In genomic region chr6:113842165-113842564, GRCh38 we compare ENCODE assay signal across 20 cellular contexts. TPM values are rescaled to one million over a fixed set of nuclear protein-coding genes. Genes with fewer than 3 reads are reported as not detected.
DNase-seq lines count a peak whose midpoint lies in the region; ATAC-seq, FAIRE-seq and TF ChIP-seq lines count a peak whose summit lies in the region.
"Had no signal": no experiment of that assay in that cellular context is flagged by ENCODE, and none has a peak within 500 bp of the region (broad histone marks: within the 10 kb centered on the region; RNA-seq: fewer than 3 reads in every experiment).

No MANE protein-coding gene starts in this region.

- no peak overlapping the region for H3K9ac ChIP-seq in GM12878 (ENCODE audit: control insufficient read depth, insufficient read depth, low read length)

- WGBS in GM12878 (ENCODE audit: insufficient coverage, insufficient replicate concordance, low lambda C conversion rate, missing lambda C conversion rate) = 13% methylated on average over 1 of the region's 1 CpG

- no peaks in the 10 kb centered on the region for H3K79me2 ChIP-seq in GM12878 (ENCODE audit: control insufficient read depth, insufficient read depth, low read length)

- no peak overlapping the region for H3K27ac Mint-ChIP-seq in natural killer cell
- H3K27ac Mint-ChIP-seq: activated CD4-positive, alpha-beta T cell treated with anti-CD3 and anti-CD28 coated beads, Interleukin-2, amount 10 ng/mL, durations not matched to agents 24 days and 14 days had no signal

- TF ChIP-seq RAD21 in GM12878 (IDR thresholded peaks at IDR 0.05; ENCODE audit: insufficient read depth, low read depth, low read length) = no peak

- no peak overlapping the region for H2AFZ ChIP-seq in GM12878 (ENCODE audit: control insufficient read depth, low read depth, low read length)

- H3K27me3 ChIP-seq in GM12878 (replicated peaks in 1 of 2; ENCODE audit: control insufficient read depth in 2 of 2, insufficient read depth in 2 of 2, low read length in 1 of 2) = no peaks in the 10 kb centered on the region
- H3K27me3 ChIP-seq: MG63, vagina had no signal

- H3K4me3 Mint-ChIP-seq in natural killer cell = no peak overlapping the region
- H3K4me3 Mint-ChIP-seq: activated CD4-positive, alpha-beta T cell treated with anti-CD3 and anti-CD28 coated beads, Interleukin-2, amount 10 ng/mL, durations not matched to agents 24 days and 14 days; activated T-cell treated with anti-CD3 and anti-CD28 coated beads, Interleukin-2, amount 50 U/mL, for 4 hours had no signal

- CTCF ChIA-PET in GM12878 (lab: Yijun Ruan, JAX) = no interaction called here

- in situ Hi-C loops in GM12878 (cut with MboI) = no loop called here

- no peaks in the 10 kb centered on the region for H3K4me1 Mint-ChIP-seq in natural killer cell
- H3K4me1 Mint-ChIP-seq: activated CD4-positive, alpha-beta T cell treated with anti-CD3 and anti-CD28 coated beads, Interleukin-2, amount 10 ng/mL, durations not matched to agents 24 days and 14 days had no signal

- H3K36me3 ChIP-seq in GM12878 (ENCODE audit: control insufficient read depth in 2 of 2, insufficient read depth in 2 of 2, low read length in 1 of 2) = no peaks in the 10 kb centered on the region
- H3K36me3 ChIP-seq: MG63, vagina had no signal

- DNase-seq in AG20443 (ENCODE audit: low spot score) = peak; percentile 48
- no peak for DNase-seq in GM12878 (ENCODE audit: low read depth, low spot score)
- no peak for DNase-seq in natural killer cell
- DNase-seq in NCI-H2029 treated with DMSO at 0.1 percent for 48 hours (lab: John Stamatoyannopoulos, UW) = no peak
- no peak for DNase-seq in iPS-NIHi11 (ENCODE audit: low spot score)
- DNase-seq: activated CD4-positive, alpha-beta T cell treated with anti-CD3 and anti-CD28 coated beads, Interleukin-2, amount 10 ng/mL, durations not matched to agents 24 days and 14 days; activated T-cell treated with anti-CD3 and anti-CD28 coated beads, Interleukin-2, amount 50 U/mL, for 4 hours; kidney; MG63; NCI-H2081 treated with DMSO at 0.1 percent for 48 hours; NCI-H774; occipital lobe; Right ventricle myocardium superior; stimulated activated naive CD8-positive, alpha-beta T cell treated with anti-CD3 and anti-CD28 coated beads, Interleukin-15, Interleukin-2, amounts not matched to agents 100 U/mL and 50 U/mL, for 24 hours; T1000 had no signal

- TF ChIP-seq EP300 in GM12878 (IDR thresholded peaks at IDR 0.05; ENCODE audit: borderline replicate concordance in 1 of 2, control insufficient read depth in 1 of 2, low read depth in 2 of 2, low read length in 2 of 2) = no peak

- ATAC-seq in GM21360 (IDR thresholded peaks at IDR 0.05; ENCODE audit: unreplicated experiment) = peak; percentile 66
- ATAC-seq in HG03442 (IDR thresholded peaks at IDR 0.05; ENCODE audit: unreplicated experiment) = peak; percentile 94
- ATAC-seq in GM12878 = peak; percentile 80
- no peak for ATAC-seq in HG03571 (IDR thresholded peaks at IDR 0.05; ENCODE audit: unreplicated experiment)
- no peak for ATAC-seq in natural killer cell
- ATAC-seq: activated T-cell treated with anti-CD3 and anti-CD28 coated beads, Interleukin-2, amount 50 U/mL, for 4 hours; stimulated activated naive CD8-positive, alpha-beta T cell treated with anti-CD3 and anti-CD28 coated beads, Interleukin-15, Interleukin-2, amounts not matched to agents 100 U/mL and 50 U/mL, for 24 hours had no signal

- no peak for FAIRE-seq in GM12878 (lab: Jason Lieb, UNC)
- FAIRE-seq: kidney had no signal

- POLR2A ChIA-PET in GM12878 (lab: Charles Lee) = no interaction called here

- no TSS peak for BruUV-seq in GM12878 (replicated peaks; lab: Mats Ljungman, UMichigan)

- no peak for TF ChIP-seq POLR2A in GM12878 (IDR thresholded peaks at IDR 0.05; ENCODE audit: low read depth, low read length)

- H3K4me1 ChIP-seq in GM12878 (ENCODE audit: control insufficient read depth, insufficient read depth, low read length) = no peaks in the 10 kb centered on the region
- H3K4me1 ChIP-seq: vagina had no signal

- H3K36me3 Mint-ChIP-seq in natural killer cell = no peaks in the 10 kb centered on the region

- H4K20me1 ChIP-seq in GM12878 (ENCODE audit: control insufficient read depth, insufficient read depth) = no peaks in the 10 kb centered on the region

- RAD21 ChIA-PET in GM12878 (lab: Charles Lee; ENCODE audit: unreplicated experiment) = no interaction called here

- no peak overlapping the region for H3K4me3 ChIP-seq in GM12878
- H3K4me3 ChIP-seq: MG63, smooth muscle cell, vagina had no signal

- no peaks in the 10 kb centered on the region for H3K9me3 Mint-ChIP-seq in natural killer cell
- H3K9me3 Mint-ChIP-seq: activated CD4-positive, alpha-beta T cell treated with anti-CD3 and anti-CD28 coated beads, Interleukin-2, amount 10 ng/mL, durations not matched to agents 24 days and 14 days; activated T-cell treated with anti-CD3 and anti-CD28 coated beads, Interleukin-2, amount 50 U/mL, for 4 hours had no signal

- TF ChIP-seq CTCF in GM12878 (IDR thresholded peaks at IDR 0.05 in 2 of 3, conservative IDR thresholded peaks at IDR 0.05 in 1 of 3; ENCODE audit: control insufficient read depth in 2 of 3, extremely low read depth in 1 of 3, insufficient read depth in 1 of 3, low read depth in 3 of 3, low read length in 3 of 3) (no peak), natural killer cell (IDR thresholded peaks at IDR 0.05) (no peak)

- H3K9me3 ChIP-seq in GM12878 (replicated peaks; ENCODE audit: control insufficient read depth, insufficient read depth, low read length) = no peaks in the 10 kb centered on the region
- H3K9me3 ChIP-seq: MG63, vagina had no signal

- intact Hi-C loops in GM12878 (cut with micrococcal nuclease; ENCODE audit: unreplicated experiment) = no loop called here
- intact Hi-C loops in natural killer cell (cut with micrococcal nuclease) = no loop called here

- H3K27me3 Mint-ChIP-seq in natural killer cell (ENCODE audit: low read depth in 2 of 2) = peaks cover 8 to 18% of the 10 kb centered on the region in 2 donors

- no peak overlapping the region for H3K4me2 ChIP-seq in GM12878 (ENCODE audit: control insufficient read depth, insufficient read depth)
- H3K4me2 ChIP-seq: smooth muscle cell had no signal

- SMC1A ChIA-PET in GM12878 (lab: Charles Lee; ENCODE audit: uncharacterized antibody, unreplicated experiment) = interaction anchor here (0.7 to 0.9 kb wide), 2 partner anchors 11 to 24 kb away, joined by 3 read pairs; no protein-coding TSS in a partner anchor

- no peak overlapping the region for H3K27ac ChIP-seq in GM12878 (ENCODE audit: control insufficient read depth, insufficient read depth)
- H3K27ac ChIP-seq: vagina had no signal

TF ChIP-seq in GM12878, 131 proteins besides CTCF, POLR2A, EP300 and RAD21:
- peak; percentile 59; the same call in 1 of the 2 replicates for TF ChIP-seq RUNX3 (IDR thresholded peaks at IDR 0.05; ENCODE audit: low read length)
- TF ChIP-seq BACH1 (IDR thresholded peaks at IDR 0.05; ENCODE audit: borderline replicate concordance) = no peak
- 0 out of 2 replicates have a peak, but pooled peaks have one; percentile 26 for TF ChIP-seq PAX5 (IDR thresholded peaks at IDR 0.05; ENCODE audit: borderline replicate concordance, low read depth, low read length)
- TF ChIP-seq STAT1 (conservative IDR thresholded peaks at IDR 0.05) = no peak
- no peak for TF ChIP-seq PAX8 (IDR thresholded peaks at IDR 0.05)
- no peak for TF ChIP-seq PBX3 (IDR thresholded peaks at IDR 0.05; ENCODE audit: insufficient replicate concordance, low read depth, low read length)
- no peak for TF ChIP-seq SUPT20H (IDR thresholded peaks at IDR 0.05; ENCODE audit: borderline replicate concordance, control insufficient read depth, low read depth, low read length)
- TF ChIP-seq JUNB (IDR thresholded peaks at IDR 0.05) = peak; percentile 48; the same call in 1 of the 2 replicates
- TF ChIP-seq POU2F2 (IDR thresholded peaks at IDR 0.05; ENCODE audit: borderline replicate concordance, low read depth, low read length) = peak; percentile 50; the same call in 1 of the 3 replicates
- no peak for TF ChIP-seq TARDBP (IDR thresholded peaks at IDR 0.05; ENCODE audit: borderline replicate concordance)
- no peak for TF ChIP-seq KLF5 (IDR thresholded peaks at IDR 0.05; ENCODE audit: partially characterized antibody)
- TF ChIP-seq YY1 (IDR thresholded peaks at IDR 0.05; ENCODE audit: low read depth, low read length) = no peak
- TF ChIP-seq FOXM1 (IDR thresholded peaks at IDR 0.05; ENCODE audit: low read depth, low read length) = no peak

RNA-seq across cellular contexts. Expression of gene MARCKS, which starts 15.0 kb away (rescaled TPM):
- 82.3 and 93.5 TPM in 2 replicates for total RNA-seq in GM12878 (2013; cell fraction: nucleolus; rRNA removed)
- total RNA-seq in GM12878 (2014; rRNA removed) = 117 and 126 TPM in 2 replicates
- 66.9 and 69.3 TPM in 2 replicates for total RNA-seq in GM12878 (2014; rRNA removed; fragmentation: Illumina TruSeq; extraction: Trizol)
- total RNA-seq in GM12878 (2021) = 164 and 172 TPM in 2 replicates
- 21.0 TPM for polyA plus RNA-seq in GM12878 (2011; ENCODE audit: low read depth)
- 133 and 179 TPM in 2 replicates for polyA plus RNA-seq in GM12878 (2011; rRNA removed)
- 34.8 and 36.8 TPM in 2 replicates for polyA plus RNA-seq in GM12878 (2011; cell fraction: cytosol; rRNA removed)
- polyA plus RNA-seq in GM12878 (2011; cell fraction: nucleus; rRNA removed) = 35.8 and 51.3 TPM in 2 replicates
- polyA plus RNA-seq in GM12878 (2012) = 63.3 and 74.6 TPM in 2 replicates
- polyA plus RNA-seq in GM12878 (2014; fragmentation: Illumina TruSeq; extraction: Trizol) = 57.9 and 75.6 TPM in 2 replicates
- 100 to 1,000 TPM in 1 of 2 experiments, 10 to 100 TPM in 1; 80.6 to 134 TPM for polyA plus RNA-seq in GM12878 (2014; fragmentation: Nextera tagmentation; extraction: Ambion mirVana)
- polyA plus RNA-seq in GM12878 (2014; rRNA removed) = 68.4 and 78.4 TPM in 2 replicates
- polyA plus RNA-seq in GM12878 (2016; fragmentation: Nextera tagmentation; extraction: Ambion mirVana) = 10 to 100 TPM; 29.0 to 42.6 TPM
- polyA minus RNA-seq in GM12878 (2011; rRNA and poly(A)+ RNA removed) = 36.7 and 43.4 TPM in 2 replicates
- 43.2 and 45.2 TPM in 2 replicates for polyA minus RNA-seq in GM12878 (2011; cell fraction: cytosol; rRNA and poly(A)+ RNA removed)
- polyA minus RNA-seq in GM12878 (2011; cell fraction: nucleus; rRNA and poly(A)+ RNA removed) = 28.7 and 43.7 TPM in 2 replicates
- 1 to 10 TPM; 2.1 to 9.2 (median 8.6) TPM for total RNA-seq in natural killer cell

Comparison
In these comparisons a context has a peak if more than half of its experiments do, and no peak if none do; other contexts are left out.
1. ATAC-seq: peak in GM21360 (single experiment), HG03442 (single experiment) and GM12878 (single experiment); none in HG03571 (single experiment) and natural killer cell (0 of 3).
2. RNA of gene MARCKS, which starts 15.0 kb away (total RNA-seq): 66.9 to 172 TPM in GM12878; 2.1 to 9.2 TPM in natural killer cell; every median in the first group is over 4 times any median in the second.